8 cellular contexts compared by ENCODE assay signal in the genomic region with DNA sequence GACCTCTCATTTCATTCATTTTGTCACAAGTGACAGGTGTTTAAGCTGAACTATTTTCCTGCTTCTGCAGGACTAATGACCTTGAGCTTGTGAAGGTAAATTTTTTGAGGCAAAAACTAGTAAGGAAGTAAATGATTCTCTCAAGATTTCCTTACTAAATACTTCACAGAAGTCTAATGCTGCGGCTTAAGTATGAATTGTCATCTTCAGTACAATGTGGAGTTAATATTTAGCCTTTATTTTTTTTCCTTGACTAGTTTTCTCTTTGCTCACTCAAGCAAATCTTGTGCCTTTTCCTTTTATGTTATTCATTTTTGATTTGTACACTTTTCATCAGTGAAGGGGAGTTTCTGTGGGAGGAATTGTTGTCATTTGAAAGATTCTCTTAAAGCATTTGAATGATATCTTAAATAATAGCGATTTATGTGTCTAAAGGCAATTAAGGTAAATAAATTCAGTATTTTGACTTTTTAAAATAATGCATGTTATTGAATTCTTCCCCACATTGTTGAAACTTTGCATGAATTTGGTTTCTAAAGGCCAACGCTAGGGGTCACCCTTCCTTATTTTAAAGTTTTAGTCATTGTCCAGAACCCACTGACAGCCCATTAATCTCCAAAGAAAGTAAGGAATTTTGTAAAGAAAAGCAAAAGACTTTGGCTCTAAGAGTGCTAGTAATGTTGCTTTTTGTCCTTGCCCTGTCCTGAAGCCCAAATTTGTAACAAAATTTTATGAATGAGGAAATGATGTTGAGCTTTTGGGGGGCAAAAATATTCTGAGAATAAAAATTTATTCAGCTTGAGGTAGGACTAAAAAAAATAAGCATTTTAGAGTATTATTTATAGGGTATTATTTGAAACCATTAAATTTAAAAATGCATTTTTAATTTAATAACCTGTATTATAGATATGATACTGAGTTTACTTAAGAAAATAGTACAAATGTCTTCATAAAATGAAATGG.
A peak's percentile ranks its signal among the peaks of the same experiment; 100 is the strongest.
DNase-seq lines count a peak whose midpoint lies in the region; ATAC-seq, FAIRE-seq and TF ChIP-seq lines count a peak whose summit lies in the region.

No MANE protein-coding gene starts in this region.

- in situ Hi-C loops in transverse colon (cut with MboI; ENCODE audit: low pct_ligation_motif_present in 1 of 4, low pct_unique_long_range_greater_than_20kb in 1 of 4, low sequenced_read_pairs in 3 of 4) = loop anchor here in 3 of 4 donors (25.0 kb wide), 3 partner anchors 512 to 988 kb away; no protein-coding TSS in a partner anchor

- H3K9me1 ChIP-seq in keratinocyte (ENCODE audit: control insufficient read depth, extremely low read depth, insufficient read depth, low read length) = no peaks in the 10 kb centered on the region

- H3K4me2 ChIP-seq in MM.1S (ENCODE audit: low read depth, low read length) (no peak overlapping the region), keratinocyte (ENCODE audit: control insufficient read depth, extremely low read depth, insufficient read depth, low read depth, low read length) (no peak overlapping the region)

- dilution Hi-C loops in keratinocyte (cut with MboI; ENCODE audit: extremely low pct_ligation_motif_present, low sequenced_read_pairs) = no loop called here

- H3K27ac ChIP-seq in MM.1S (ENCODE audit: low read length) = no peak overlapping the region
- no peak overlapping the region for H3K27ac ChIP-seq in keratinocyte (ENCODE audit: control insufficient read depth, insufficient read depth, low read length)
- no peak overlapping the region for H3K27ac ChIP-seq in transverse colon

- H3K9me3 ChIP-seq in MM.1S (replicated peaks; ENCODE audit: insufficient read depth, low read length) (no peaks in the 10 kb centered on the region), keratinocyte (ENCODE audit: control insufficient read depth, low read depth, low read length) (no peaks in the 10 kb centered on the region), transverse colon (no peaks in the 10 kb centered on the region)

- H3K27me3 ChIP-seq in MM.1S (replicated peaks; ENCODE audit: insufficient read depth, low read length) (no peaks in the 10 kb centered on the region), keratinocyte (ENCODE audit: control insufficient read depth, extremely low read depth, insufficient read depth, low read length) (no peaks in the 10 kb centered on the region), transverse colon (no peaks in the 10 kb centered on the region)

- H3K79me2 ChIP-seq in MM.1S (ENCODE audit: low read length) = no peaks in the 10 kb centered on the region
- H3K79me2 ChIP-seq in keratinocyte (ENCODE audit: control insufficient read depth, insufficient read depth, low read length) = no peaks in the 10 kb centered on the region

- H3K4me1 ChIP-seq in MM.1S (ENCODE audit: low read length) (no peaks in the 10 kb centered on the region), keratinocyte (ENCODE audit: control insufficient read depth, extremely low read depth, insufficient read depth, low read length) (no peaks in the 10 kb centered on the region), transverse colon (no peaks in the 10 kb centered on the region)

- ATAC-seq in GM21717 (IDR thresholded peaks at IDR 0.05; ENCODE audit: unreplicated experiment) = no peak
- ATAC-seq in HG02840 (IDR thresholded peaks at IDR 0.05; ENCODE audit: low FRiP score, unreplicated experiment) = no peak

- intact Hi-C loops in transverse colon (cut with DNase I; ENCODE audit: low total_unique reads) = no loop called here

- FAIRE-seq in keratinocyte (lab: Jason Lieb, UNC) = peak; percentile 29

- whole genome bisulfite sequencing in transverse colon (ENCODE audit: low coverage in 1 of 2), 2 donors = 29 to 34% methylated on average over 3 of the region's 3 CpGs

- H3F3A ChIP-seq in MM.1S (ENCODE audit: insufficient read depth, low read length) = no peaks in the 10 kb centered on the region

- peak; percentile 49 for TF ChIP-seq CTCF in GM12874 (IDR thresholded peaks at IDR 0.05; ENCODE audit: insufficient read depth, low read depth, low read length)
- peak; percentile 65 for TF ChIP-seq CTCF in MM.1S (IDR thresholded peaks at IDR 0.05; ENCODE audit: low read length)
- TF ChIP-seq CTCF in keratinocyte (optimal IDR thresholded peaks at IDR 0.05 in 1 of 3, IDR thresholded peaks at IDR 0.05 in 1 of 3, conservative IDR thresholded peaks at IDR 0.05 in 1 of 3; ENCODE audit: extremely low read depth in 1 of 3, insufficient read depth in 2 of 3, low read length in 3 of 3) = peak in 2 of 3 experiments; percentile 44 to 56
- TF ChIP-seq CTCF in transverse colon (IDR thresholded peaks at IDR 0.05) = peak; percentile 51 to 64 (median 57)

- H3K4me3 ChIP-seq in MM.1S (ENCODE audit: low read length) (no peak overlapping the region), keratinocyte (ENCODE audit: control insufficient read depth in 2 of 3, extremely low read depth in 1 of 3, insufficient read depth in 2 of 3, low read depth in 1 of 3, low read length in 3 of 3) (no peak overlapping the region), transverse colon (no peak overlapping the region)

- no peaks in the 10 kb centered on the region for H4K20me1 ChIP-seq in MM.1S (ENCODE audit: insufficient read depth, low read length)
- H4K20me1 ChIP-seq in keratinocyte (ENCODE audit: control insufficient read depth, extremely low read depth, insufficient read depth, low read length) = no peaks in the 10 kb centered on the region

- no peak for TF ChIP-seq EP300 in transverse colon (IDR thresholded peaks at IDR 0.05; ENCODE audit: low read depth)

- no peak for TF ChIP-seq POLR2A in transverse colon (IDR thresholded peaks at IDR 0.05)

- H3K9ac ChIP-seq in MM.1S (ENCODE audit: low read length) (no peak overlapping the region), keratinocyte (ENCODE audit: control insufficient read depth, extremely low read depth, insufficient read depth, low read length) (no peak overlapping the region)

- H3K36me3 ChIP-seq in MM.1S (replicated peaks; ENCODE audit: insufficient read depth, low read length) = no peaks in the 10 kb centered on the region
- no peaks in the 10 kb centered on the region for H3K36me3 ChIP-seq in keratinocyte (ENCODE audit: control insufficient read depth in 2 of 2, extremely low read depth in 1 of 2, insufficient read depth in 2 of 2, low read length in 2 of 2)
- H3K36me3 ChIP-seq in transverse colon = no peaks in the 10 kb centered on the region

- H3K9me2 ChIP-seq in MM.1S (replicated peaks; ENCODE audit: insufficient read depth, low read length) = no peaks in the 10 kb centered on the region

- no peak overlapping the region for H2AFZ ChIP-seq in MM.1S (ENCODE audit: low read length)
- H2AFZ ChIP-seq in keratinocyte (ENCODE audit: control insufficient read depth, low read length) = no peak overlapping the region

- DNase-seq in AG20443 (ENCODE audit: low spot score) (peak; percentile 44), MM.1S (no peak), astrocyte of the hippocampus (ENCODE audit: low read depth, low spot score) (peak; percentile 67), keratinocyte (ENCODE audit: low read depth, low spot score) (no peak), transverse colon (peak; percentile 11)

Comparison
In these comparisons a context has a peak if more than half of its experiments do, and no peak if none do; other contexts are left out.
1. DNase-seq: peak in AG20443 (single experiment), astrocyte of the hippocampus (single experiment) and transverse colon (single experiment); none in MM.1S (single experiment) and keratinocyte (single experiment).
2. Peak in every context shown above with its lines, with median percentiles within 50 percentile points of each other: CTCF ChIP-seq.